In genomic region chr15:41417418-41417811, GRCh38 we compare ENCODE assay signal across 8 cellular contexts. TPM values are rescaled to one million over a fixed set of nuclear protein-coding genes. Genes with fewer than 3 reads are reported as not detected.
DNase-seq lines count a peak whose midpoint lies in the region; ATAC-seq and TF ChIP-seq lines count a peak whose summit lies in the region.

No MANE protein-coding gene starts in this region.

- H3K36me3 ChIP-seq in SJSA1 (peaks cover 5% of the 10 kb centered on the region), mucosa of descending colon (ENCODE audit: low read depth) (no peaks in the 10 kb centered on the region), tibial artery (no peaks in the 10 kb centered on the region)
- no peaks in the 10 kb centered on the region for H3K36me3 ChIP-seq in effector memory CD4-positive, alpha-beta T cell (ENCODE audit: control insufficient read depth, insufficient read depth, low read length)

- no peak for TF ChIP-seq CTCF in mucosa of descending colon (IDR thresholded peaks at IDR 0.05)
- TF ChIP-seq CTCF in tibial artery (IDR thresholded peaks at IDR 0.05) = no peak

- intact Hi-C loops in Right ventricle myocardium superior (cut with DNase I) (no loop called here), Right ventricle myocardium inferior (cut with DNase I) (no loop called here), mucosa of descending colon (cut with DNase I, micrococcal nuclease) (no loop called here), tibial artery (cut with DNase I; ENCODE audit: low total_unique reads) (loop anchor here (5.0 kb wide), 1 partner anchor 185 kb away; the partner anchor contains the start of genes CHP1 and EXD1)

- H3K9me3 ChIP-seq in SJSA1 (replicated peaks) = no peaks in the 10 kb centered on the region
- no peaks in the 10 kb centered on the region for H3K9me3 ChIP-seq in effector memory CD4-positive, alpha-beta T cell (ENCODE audit: control insufficient read depth, low read length)
- no peaks in the 10 kb centered on the region for H3K9me3 ChIP-seq in mucosa of descending colon
- no peaks in the 10 kb centered on the region for H3K9me3 ChIP-seq in tibial artery

- DNase-seq in Right ventricle myocardium superior = no peak
- no peak for DNase-seq in Right ventricle myocardium inferior (ENCODE audit: missing footprints)
- peak in 1 of 2 experiments; percentile 52 for DNase-seq in SJSA1 (ENCODE audit: low read depth in 1 of 2, low spot score in 2 of 2)
- DNase-seq in effector memory CD4-positive, alpha-beta T cell = no peak
- DNase-seq in mucosa of descending colon = peak in 2 of 3 donors; percentile 46 to 70
- no peak for DNase-seq in tibial artery
- DNase-seq in NCI-H2171 treated with DMSO at 0.1 percent for 48 hours (lab: John Stamatoyannopoulos, UW) = no peak

- H3K27me3 ChIP-seq in SJSA1 (replicated peaks) (no peaks in the 10 kb centered on the region), tibial artery (no peaks in the 10 kb centered on the region)
- H3K27me3 ChIP-seq in effector memory CD4-positive, alpha-beta T cell (replicated peaks; ENCODE audit: control insufficient read depth, insufficient read depth, low read length, poor library complexity, severe bottlenecking) = no peaks in the 10 kb centered on the region

- ATAC-seq in Right ventricle myocardium superior (ENCODE audit: poor library complexity) (peak; percentile 57), Right ventricle myocardium inferior (no peak), HG02973 (IDR thresholded peaks at IDR 0.05; ENCODE audit: unreplicated experiment) (peak; percentile 39), mucosa of descending colon (peak; percentile 66)

- peak overlapping the region; percentile 45 for H3K27ac ChIP-seq in SJSA1
- peak overlapping the region; percentile 62 for H3K27ac ChIP-seq in effector memory CD4-positive, alpha-beta T cell (ENCODE audit: insufficient read depth, low read length, poor library complexity, severe bottlenecking)
- H3K27ac ChIP-seq in tibial artery = peak overlapping the region; percentile 87 to 88

- H3K4me3 ChIP-seq in SJSA1 (peak overlapping the region; percentile 94), mucosa of descending colon (peak overlapping the region; percentile 89), tibial artery (peak overlapping the region; percentile 93 to 95)
- H3K4me3 ChIP-seq in effector memory CD4-positive, alpha-beta T cell (ENCODE audit: insufficient read depth, low read depth, low read length, poor library complexity, severe bottlenecking) = peak overlapping the region; percentile 78

- H3K4me1 ChIP-seq in SJSA1 (replicated peaks) = peaks cover 4% of the 10 kb centered on the region; the same call in 1 of the 2 replicates
- peaks cover 8% of the 10 kb centered on the region for H3K4me1 ChIP-seq in effector memory CD4-positive, alpha-beta T cell (ENCODE audit: control insufficient read depth, insufficient read depth, low read length, poor library complexity, severe bottlenecking)
- H3K4me1 ChIP-seq in mucosa of descending colon (ENCODE audit: low read depth) = peaks cover 12% of the 10 kb centered on the region
- peaks cover 0 to 47% (median 30%) of the 10 kb centered on the region in 4 donors for H3K4me1 ChIP-seq in tibial artery

RNA-seq across cellular contexts. Expression of gene RTF1, which starts 0.5 kb away (rescaled TPM):
- 22.7 TPM for total RNA-seq in Right ventricle myocardium superior
- 20.9 TPM for total RNA-seq in Right ventricle myocardium inferior
- total RNA-seq in SJSA1 (2014; rRNA removed; shearing (Covaris generic)) = 26.0 and 34.9 TPM in 2 replicates
- total RNA-seq in mucosa of descending colon = 10 to 100 TPM; 26.4 to 50.2 (median 33.1) TPM

RNA-seq across cellular contexts. Expression of gene NDUFAF1, which starts 15.1 kb away (rescaled TPM):
- 73.2 TPM for total RNA-seq in Right ventricle myocardium superior
- 71.9 TPM for total RNA-seq in Right ventricle myocardium inferior
- 17.4 and 35.4 TPM in 2 replicates for total RNA-seq in SJSA1 (2014; rRNA removed; shearing (Covaris generic))
- 10 to 100 TPM; 11.9 to 14.0 (median 12.1) TPM for total RNA-seq in mucosa of descending colon

Comparison
In these comparisons a context has a peak if more than half of its experiments do, and no peak if none do; other contexts are left out.
1. DNase-seq: peak in mucosa of descending colon (2 of 3); none in Right ventricle myocardium superior (single experiment), Right ventricle myocardium inferior (single experiment), effector memory CD4-positive, alpha-beta T cell (0 of 3), tibial artery (0 of 2) and NCI-H2171 treated with DMSO at 0.1 percent for 48 hours (single experiment).
2. Peak in every context shown above with its lines, with median percentiles within 50 percentile points of each other: H3K27ac ChIP-seq and H3K4me3 ChIP-seq.